Comparison of ENCODE assay signal across 8 cellular contexts in genomic region chr3:38039101-38039898, GRCh38. TPM values are rescaled to one million over a fixed set of nuclear protein-coding genes. Genes with fewer than 3 reads are reported as not detected.
DNase-seq lines count a peak whose midpoint lies in the region; ATAC-seq and TF ChIP-seq lines count a peak whose summit lies in the region.

TSS of gene DLEC1 (plus strand) at chr3:38039208. CDS start at chr3:38039226, 18 bp downstream.

- no peaks in the 10 kb centered on the region for H3K9me3 ChIP-seq in smooth muscle cell (replicated peaks; ENCODE audit: low read depth)

- ATAC-seq in GM18519 (IDR thresholded peaks at IDR 0.05; ENCODE audit: low FRiP score, unreplicated experiment): peak; percentile 64
- peak; percentile 88 for ATAC-seq in HG02870 (IDR thresholded peaks at IDR 0.05; ENCODE audit: unreplicated experiment)

- H3K27me3 ChIP-seq in smooth muscle cell (ENCODE audit: low read depth): no peaks in the 10 kb centered on the region

- peak within 1 kb of the TSS; percentile 50 for H3K4me3 ChIP-seq in smooth muscle cell

- H3K79me2 ChIP-seq in smooth muscle cell (ENCODE audit: low read depth): no peaks in the 10 kb centered on the region

- WGBS in smooth muscle cell (ENCODE audit: low lambda C conversion rate): 7% methylated on average over 65 of the region's 67 CpGs

- peak within 1 kb of the TSS; percentile 82 for H3K4me3 Mint-ChIP-seq in activated naive CD8-positive, alpha-beta T cell

- H3K9ac ChIP-seq in smooth muscle cell (ENCODE audit: low read depth): no peak within 1 kb of the TSS

- no peaks in the 10 kb centered on the region for H3F3A ChIP-seq in smooth muscle cell (ENCODE audit: low read depth)

- H3K27ac Mint-ChIP-seq in activated naive CD8-positive, alpha-beta T cell: peak within 1 kb of the TSS; percentile 90

- H3K9me3 Mint-ChIP-seq in activated naive CD8-positive, alpha-beta T cell (ENCODE audit: low read depth): no peaks in the 10 kb centered on the region

- peaks cover 7% of the 10 kb centered on the region for H3K36me3 Mint-ChIP-seq in activated naive CD8-positive, alpha-beta T cell

- peak; percentile 83 for DNase-seq in RPMI8226
- peak; percentile 63 for DNase-seq in iPS DF 19.7 (ENCODE audit: low read depth, low spot score)
- DNase-seq in smooth muscle cell (lab: John Stamatoyannopoulos, UW; ENCODE audit: unreplicated experiment): no peak
- no peak for DNase-seq in SK-N-DZ (ENCODE audit: low spot score)
- no peak for DNase-seq in HPDE6-E6E7 (ENCODE audit: extremely low spot score)

- no peaks in the 10 kb centered on the region for H3K27me3 Mint-ChIP-seq in activated naive CD8-positive, alpha-beta T cell

- no peaks in the 10 kb centered on the region for H3K36me3 ChIP-seq in smooth muscle cell (ENCODE audit: low read depth)

- peaks cover 9% of the 10 kb centered on the region for H3K4me1 ChIP-seq in smooth muscle cell (ENCODE audit: low read depth)

- TF ChIP-seq CTCF in smooth muscle cell (IDR thresholded peaks at IDR 0.05; ENCODE audit: borderline replicate concordance, insufficient read depth, poor library complexity, severe bottlenecking): no peak

- H3K4me2 ChIP-seq in smooth muscle cell: peak within 1 kb of the TSS; percentile 92

- H3K4me1 Mint-ChIP-seq in activated naive CD8-positive, alpha-beta T cell (ENCODE audit: low read depth): peaks cover 29% of the 10 kb centered on the region

- no peaks in the 10 kb centered on the region for H4K20me1 ChIP-seq in smooth muscle cell (ENCODE audit: low read depth)

- peak within 1 kb of the TSS; percentile 93 for H2AFZ ChIP-seq in smooth muscle cell (ENCODE audit: low read depth)

- H3K27ac ChIP-seq in smooth muscle cell (ENCODE audit: low read depth): no peak within 1 kb of the TSS

RNA-seq across cellular contexts. Expression of gene DLEC1, which starts in this region (rescaled TPM):
- total RNA-seq in smooth muscle cell: 0.27 and 0.54 TPM in 2 replicates
- 0.61 TPM in 1 of 2 replicates, not detected in the other for polyA plus RNA-seq in smooth muscle cell
- polyA plus RNA-seq in SK-N-DZ (2014; cell fraction: cytosol; rRNA removed): 0.07 and 0.30 TPM in 2 replicates
- polyA plus RNA-seq in SK-N-DZ (2014; cell fraction: nucleus; rRNA removed): 0.91 and 1.3 TPM in 2 replicates

Comparison
In these comparisons a context has a peak if more than half of its experiments do, and no peak if none do; other contexts are left out.
1. DNase-seq: peak in RPMI8226 (single experiment) and iPS DF 19.7 (single experiment); none in smooth muscle cell (single experiment), SK-N-DZ (single experiment) and HPDE6-E6E7 (single experiment).